19 cellular contexts compared by ENCODE assay signal in the genomic region with DNA sequence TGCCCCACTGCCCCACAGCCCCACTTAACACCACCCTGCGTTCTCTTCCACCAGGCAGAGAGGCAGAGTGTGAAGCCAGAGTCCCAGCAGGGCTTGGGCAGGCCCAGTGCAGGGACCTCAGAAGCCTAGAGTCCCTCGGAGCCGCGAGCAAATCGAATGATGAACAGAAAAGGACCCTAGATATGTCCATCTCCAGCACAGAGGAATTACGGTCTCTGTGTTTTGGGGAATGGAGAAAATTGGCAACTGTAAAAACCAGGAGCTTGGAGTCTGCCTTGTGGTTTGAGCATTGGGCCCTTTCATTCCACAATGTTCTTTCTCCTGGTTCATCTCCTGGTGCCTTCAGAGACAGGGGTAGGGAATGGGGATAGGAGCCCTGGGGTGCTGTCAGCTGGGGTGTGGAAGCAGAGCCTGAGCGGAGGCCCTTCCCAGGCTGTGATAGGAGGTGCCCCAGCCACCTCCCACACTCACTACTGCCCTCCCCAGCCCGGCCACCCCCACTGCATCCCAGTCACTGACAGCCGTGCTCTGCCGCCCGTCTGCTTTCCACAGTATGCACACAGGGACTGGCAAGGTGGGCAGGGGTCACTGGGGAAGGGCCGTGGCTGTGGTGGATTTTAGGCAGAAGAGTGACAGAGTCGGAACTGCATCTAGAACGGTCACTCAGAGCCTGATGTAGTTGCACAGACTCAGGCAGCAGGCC. TPM values are rescaled to one million over a fixed set of nuclear protein-coding genes. Genes with fewer than 3 reads are reported as not detected.
A peak's percentile ranks its signal among the peaks of the same experiment; 100 is the strongest.
DNase-seq lines count a peak whose midpoint lies in the region; ATAC-seq and TF ChIP-seq lines count a peak whose summit lies in the region.
"Had no signal": no experiment of that assay in that cellular context is flagged by ENCODE, and none has a peak within 500 bp of the region (broad histone marks: within the 10 kb centered on the region; RNA-seq: fewer than 3 reads in every experiment).

No MANE protein-coding gene starts in this region.

- no peaks in the 10 kb centered on the region for H3K36me3 Mint-ChIP-seq in GM23338 (ENCODE audit: low read depth)
- H3K36me3 Mint-ChIP-seq in endodermal cell (ENCODE audit: low read depth) = no peaks in the 10 kb centered on the region
- H3K36me3 Mint-ChIP-seq: CD4-positive, CD25-positive, alpha-beta regulatory T cell had no signal

- peaks cover 5% of the 10 kb centered on the region for H3K27me3 Mint-ChIP-seq in GM23338 (ENCODE audit: insufficient read depth, low read depth, poor library complexity)
- peaks cover 21% of the 10 kb centered on the region for H3K27me3 Mint-ChIP-seq in endodermal cell (ENCODE audit: insufficient read depth)

- H3K36me3 ChIP-seq in GM23338 (ENCODE audit: insufficient read depth) = no peaks in the 10 kb centered on the region
- no peaks in the 10 kb centered on the region for H3K36me3 ChIP-seq in Panc1 (ENCODE audit: control insufficient read depth, insufficient read depth, low read length)
- H3K36me3 ChIP-seq in endodermal cell (ENCODE audit: control insufficient read depth, insufficient read depth, low read length) = no peaks in the 10 kb centered on the region
- no peaks in the 10 kb centered on the region for H3K36me3 ChIP-seq in neuronal stem cell (replicated peaks in 1 of 2; ENCODE audit: control insufficient read depth in 2 of 2, insufficient read depth in 2 of 2, low read length in 2 of 2)
- H3K36me3 ChIP-seq: HAP-1 had no signal

- no peak overlapping the region for H2BK5ac ChIP-seq in neuronal stem cell (ENCODE audit: low read length)

- H3K4me2 ChIP-seq in GM23338 (no peak overlapping the region), neuronal stem cell (ENCODE audit: insufficient read depth, low read length, poor library complexity, severe bottlenecking) (no peak overlapping the region)
- H3K4me2 ChIP-seq: PC-9 had no signal

- no peak overlapping the region for H3K4me3 Mint-ChIP-seq in GM23338
- H3K4me3 Mint-ChIP-seq in endodermal cell = no peak overlapping the region
- H3K4me3 Mint-ChIP-seq: CD4-positive, CD25-positive, alpha-beta regulatory T cell had no signal

- no peaks in the 10 kb centered on the region for H3K79me2 ChIP-seq in GM23338 (replicated peaks; ENCODE audit: insufficient read depth)

- H3K27ac Mint-ChIP-seq in GM23338 = no peak overlapping the region
- no peak overlapping the region for H3K27ac Mint-ChIP-seq in endodermal cell
- H3K27ac Mint-ChIP-seq: CD4-positive, CD25-positive, alpha-beta regulatory T cell had no signal

- H3F3A ChIP-seq in GM23338 (replicated peaks; ENCODE audit: low read depth) = no peaks in the 10 kb centered on the region

- H4K20me1 ChIP-seq in GM23338 (replicated peaks; ENCODE audit: insufficient read depth) = no peaks in the 10 kb centered on the region

- no peak overlapping the region for H3K14ac ChIP-seq in neuronal stem cell (ENCODE audit: low read length)

- no peaks in the 10 kb centered on the region for H3K27me3 ChIP-seq in GM23338 (ENCODE audit: insufficient read depth)
- H3K27me3 ChIP-seq in Panc1 (ENCODE audit: control insufficient read depth, insufficient read depth, low read length) = no peaks in the 10 kb centered on the region
- peaks cover 7% of the 10 kb centered on the region for H3K27me3 ChIP-seq in endodermal cell (ENCODE audit: control insufficient read depth, insufficient read depth, low read length, poor library complexity, severe bottlenecking)
- H3K27me3 ChIP-seq in neuronal stem cell (ENCODE audit: control insufficient read depth in 3 of 3, insufficient read depth in 3 of 3, low read depth in 1 of 3, low read length in 3 of 3) = peaks cover 0 to 48% (median 0%) of the 10 kb centered on the region in 3 experiments

- H3K4me3 ChIP-seq in GM23338 (no peak overlapping the region), Panc1 (ENCODE audit: low read depth in 2 of 2, low read length in 2 of 2) (no peak overlapping the region), endodermal cell (ENCODE audit: low read length) (no peak overlapping the region), neuronal stem cell (ENCODE audit: low read length in 2 of 2) (no peak overlapping the region)
- H3K4me3 ChIP-seq: HAP-1, PC-9 had no signal

- H3K9ac ChIP-seq in endodermal cell (ENCODE audit: extremely low read depth, low read length, poor library complexity, severe bottlenecking) (no peak overlapping the region), neuronal stem cell (ENCODE audit: low read depth, low read length, poor library complexity) (no peak overlapping the region)

- POLR2A ChIA-PET in Panc1 (lab: Charles Lee) = interaction anchor here (0.6 kb wide), 1 partner anchor 507 kb away, joined by 3 read pairs; no protein-coding TSS in a partner anchor

- ATAC-seq in GM23338 = peak; percentile 53
- ATAC-seq in Panc1 = peak; percentile 35; the same call in 1 of the 2 replicates
- ATAC-seq in HG03457 (IDR thresholded peaks at IDR 0.05; ENCODE audit: unreplicated experiment) = no peak
- no peak for ATAC-seq in GM21723 (IDR thresholded peaks at IDR 0.05; ENCODE audit: unreplicated experiment)
- ATAC-seq: Right ventricle myocardium inferior, SK-N-SH treated with all-trans-retinoic acid at 6 μM for 48 hours had no signal

- H3K27ac ChIP-seq in GM23338 (ENCODE audit: low read depth) (no peak overlapping the region), Panc1 (ENCODE audit: low read length) (no peak overlapping the region), endodermal cell (ENCODE audit: low read depth, low read length) (no peak overlapping the region), neuronal stem cell (replicated peaks; ENCODE audit: low read length) (no peak overlapping the region)
- H3K27ac ChIP-seq: PC-9 had no signal

- no peak overlapping the region for H2AK5ac ChIP-seq in neuronal stem cell (ENCODE audit: low read depth, low read length)

- H2BK15ac ChIP-seq in neuronal stem cell (ENCODE audit: low read length) = peak overlapping the region; percentile 14

- no peak overlapping the region for H2BK120ac ChIP-seq in neuronal stem cell (ENCODE audit: low read depth, low read length)

- H3K4me1 Mint-ChIP-seq in GM23338 (no peaks in the 10 kb centered on the region), endodermal cell (no peaks in the 10 kb centered on the region)
- H3K4me1 Mint-ChIP-seq: CD4-positive, CD25-positive, alpha-beta regulatory T cell had no signal

- intact Hi-C loops in Panc1 (cut with micrococcal nuclease; ENCODE audit: unreplicated experiment) = no loop called here

- H4K91ac ChIP-seq in neuronal stem cell (ENCODE audit: low read depth, low read length, poor library complexity) = no peak overlapping the region

- H3K79me1 ChIP-seq in neuronal stem cell (ENCODE audit: low read depth, low read length) = no peaks in the 10 kb centered on the region

- DNase-seq in GM23338 (ENCODE audit: low spot score) (no peak), Panc1 (ENCODE audit: low read depth, low spot score) (no peak), endodermal cell (peak; percentile 61), neuronal stem cell (ENCODE audit: low spot score) (no peak), NCI-H82 (lab: John Stamatoyannopoulos, UW) (no peak), NCI-H2227 treated with DMSO at 0.1 percent for 48 hours (lab: John Stamatoyannopoulos, UW) (no peak)
- DNase-seq: Calu3; CD4-positive, CD25-positive, alpha-beta regulatory T cell; DMS79; NCI-H345; NCI-H526 treated with DMSO at 0.1 percent for 48 hours; PC-9 had no signal

- H3K9me3 Mint-ChIP-seq in GM23338 (no peaks in the 10 kb centered on the region; the same call in 2 of the 3 replicates), endodermal cell (no peaks in the 10 kb centered on the region)

- no TSS peak for BruUV-seq in Panc1 (replicated peaks; lab: Mats Ljungman, UMichigan)

- no peak overlapping the region for H3K18ac ChIP-seq in neuronal stem cell (ENCODE audit: low read length)

- no peak overlapping the region for H3K23ac ChIP-seq in neuronal stem cell (ENCODE audit: low read depth, low read length, poor library complexity)

- 0 out of 2 replicates have a peak, but pooled peaks cover 4% of the 10 kb centered on the region for H3K4me1 ChIP-seq in GM23338 (ENCODE audit: insufficient read depth)
- no peaks in the 10 kb centered on the region for H3K4me1 ChIP-seq in Panc1 (ENCODE audit: control insufficient read depth, insufficient read depth, low read length)
- no peaks in the 10 kb centered on the region for H3K4me1 ChIP-seq in endodermal cell (ENCODE audit: control insufficient read depth, insufficient read depth, low read length)
- peaks cover 0 to 2% of the 10 kb centered on the region in 2 donors for H3K4me1 ChIP-seq in neuronal stem cell (ENCODE audit: control insufficient read depth in 2 of 2, insufficient read depth in 1 of 2, low read depth in 1 of 2, low read length in 2 of 2)
- H3K4me1 ChIP-seq: HAP-1 had no signal

- in situ Hi-C loops in Panc1 (cut with HindIII; ENCODE audit: low pct_unique_long_range_greater_than_20kb, low sequenced_read_pairs) = no loop called here

- WGBS in endodermal cell (ENCODE audit: insufficient coverage in 1 of 2, insufficient read length in 1 of 2), 2 experiments = 90 to 93% methylated on average over 8 to 14 of the region's 14 CpGs
- WGBS in neuronal stem cell (ENCODE audit: extremely low coverage in 2 of 2, insufficient read length in 2 of 2, insufficient replicate concordance in 1 of 2), 2 donors = no CpG with 5 or more reads among the region's 14 CpGs

- H2AFZ ChIP-seq in GM23338 = no peak overlapping the region
- H2AFZ ChIP-seq in neuronal stem cell (ENCODE audit: low read length) = no peak overlapping the region
- H2AFZ ChIP-seq: PC-9 had no signal

- no peaks in the 10 kb centered on the region for H3K9me3 ChIP-seq in Panc1 (ENCODE audit: control insufficient read depth, insufficient read depth, low read depth, low read length)
- H3K9me3 ChIP-seq in endodermal cell (ENCODE audit: control insufficient read depth, low read length) = no peaks in the 10 kb centered on the region
- H3K9me3 ChIP-seq in neuronal stem cell (replicated peaks in 1 of 2; ENCODE audit: control insufficient read depth in 2 of 2, insufficient read depth in 1 of 2, low read depth in 1 of 2, low read length in 2 of 2) = no peaks in the 10 kb centered on the region
- H3K9me3 ChIP-seq: HAP-1 had no signal

- peak in 1 of 2 experiments; percentile 30; a peak in 1 of 4 replicates for TF ChIP-seq CTCF in GM23338 (conservative IDR thresholded peaks at IDR 0.05; ENCODE audit: low read depth in 2 of 2)
- TF ChIP-seq CTCF in Panc1 (IDR thresholded peaks at IDR 0.05) = no peak
- TF ChIP-seq CTCF in endodermal cell (conservative IDR thresholded peaks at IDR 0.05) = no peak

- CTCF ChIA-PET in Panc1 (lab: Charles Lee) = no interaction called here

- H2BK12ac ChIP-seq in neuronal stem cell (ENCODE audit: low read length) = no peak overlapping the region

- H4K8ac ChIP-seq in neuronal stem cell (ENCODE audit: low read depth, low read length) = no peak overlapping the region

- H3K4ac ChIP-seq in neuronal stem cell (ENCODE audit: low read length) = no peak overlapping the region

- H3K9me2 ChIP-seq in GM23338 (ENCODE audit: insufficient read depth) = no peaks in the 10 kb centered on the region

RNA-seq across cellular contexts. Expression of gene TBX4, which starts 26.7 kb away (rescaled TPM):
- total RNA-seq in GM23338 (2014; rRNA removed; shearing (Covaris generic)) = not detected in 2 replicates
- not detected in 2 replicates for polyA plus RNA-seq in GM23338 (2016; fragmentation: Nextera tagmentation; extraction: Ambion mirVana)
- not detected for total RNA-seq in Panc1 (2021; ENCODE audit: unreplicated experiment)
- polyA plus RNA-seq in Panc1 (2012; ENCODE audit: insufficient read length) = 0.19 TPM
- total RNA-seq in endodermal cell = not detected
- 1.5 TPM for polyA plus RNA-seq in endodermal cell (2013, experiment 1 of 2)
- 1.4 TPM for polyA plus RNA-seq in endodermal cell (2013, experiment 2 of 2)
- polyA plus RNA-seq in neuronal stem cell (2013, experiment 1 of 2) = not detected
- not detected for polyA plus RNA-seq in neuronal stem cell (2013, experiment 2 of 2)
- total RNA-seq: A673; Calu3; CD4-positive, CD25-positive, alpha-beta regulatory T cell; HT-29; PC-9; Right ventricle myocardium inferior had no signal
- polyA plus RNA-seq: CD4-positive, CD25-positive, alpha-beta regulatory T cell had no signal

Comparison
In these comparisons a context has a peak if more than half of its experiments do, and no peak if none do; other contexts are left out.
1. ATAC-seq: peak in GM23338 (single experiment) and Panc1 (single experiment); none in HG03457 (single experiment) and GM21723 (single experiment).